In genomic region chr12:12176402-12176801, GRCh38 we compare ENCODE assay signal across 23 cellular contexts.
A peak's percentile ranks its signal among the peaks of the same experiment; 100 is the strongest.
DNase-seq lines count a peak whose midpoint lies in the region; ATAC-seq, FAIRE-seq and TF ChIP-seq lines count a peak whose summit lies in the region.
"Had no signal": no experiment of that assay in that cellular context is flagged by ENCODE, and none has a peak within 500 bp of the region (broad histone marks: within the 10 kb centered on the region; RNA-seq: fewer than 3 reads in every experiment).

No MANE protein-coding gene starts in this region.

- CTCF ChIA-PET in activated naive CD4-positive, alpha-beta T cell treated with anti-CD3 and anti-CD28 coated beads for 36 hours (lab: Charles Lee): no interaction called here

- no peaks in the 10 kb centered on the region for H3K27me3 ChIP-seq in endodermal cell (ENCODE audit: control insufficient read depth, insufficient read depth, low read length, poor library complexity, severe bottlenecking)
- H3K27me3 ChIP-seq: foreskin keratinocyte, pancreas, right lobe of liver had no signal

- no peaks in the 10 kb centered on the region for H3K27me3 Mint-ChIP-seq in activated naive CD4-positive, alpha-beta T cell treated with anti-CD3 and anti-CD28 coated beads for 36 hours (ENCODE audit: low read depth)
- no peaks in the 10 kb centered on the region for H3K27me3 Mint-ChIP-seq in endodermal cell (ENCODE audit: insufficient read depth)
- H3K27me3 Mint-ChIP-seq: CD4-positive, alpha-beta T cell had no signal

- intact Hi-C loops in activated naive CD4-positive, alpha-beta T cell treated with anti-CD3 and anti-CD28 coated beads for 36 hours (cut with micrococcal nuclease): no loop called here

- FAIRE-seq in islet of Langerhans (lab: Jason Lieb, UNC): peak; percentile 24
- FAIRE-seq: kidney, pancreas had no signal

- peaks cover 46% of the 10 kb centered on the region for H3K36me3 ChIP-seq in endodermal cell (ENCODE audit: control insufficient read depth, insufficient read depth, low read length)
- H3K36me3 ChIP-seq: pancreas had no signal

- TF ChIP-seq CTCF in GM13977 (IDR thresholded peaks at IDR 0.05; ENCODE audit: extremely low read depth, insufficient read depth, missing control alignments) (no peak), endodermal cell (conservative IDR thresholded peaks at IDR 0.05) (no peak)

- 94 to 100% methylated on average over 3 of the region's 3 CpGs for WGBS in endodermal cell (ENCODE audit: insufficient coverage in 1 of 2, insufficient read length in 1 of 2), 2 experiments

- H3K4me1 ChIP-seq in endodermal cell (ENCODE audit: control insufficient read depth, insufficient read depth, low read length): no peaks in the 10 kb centered on the region
- H3K4me1 ChIP-seq: right lobe of liver had no signal

- ATAC-seq in GM19463 (IDR thresholded peaks at IDR 0.05; ENCODE audit: unreplicated experiment): peak; percentile 46
- ATAC-seq in HG03159 (IDR thresholded peaks at IDR 0.05; ENCODE audit: unreplicated experiment): peak; percentile 57
- ATAC-seq: foreskin keratinocyte, pancreas, right lobe of liver had no signal

- no peak overlapping the region for H3K27ac Mint-ChIP-seq in activated naive CD4-positive, alpha-beta T cell treated with anti-CD3 and anti-CD28 coated beads for 36 hours
- H3K27ac Mint-ChIP-seq in endodermal cell: no peak overlapping the region
- H3K27ac Mint-ChIP-seq: CD4-positive, alpha-beta T cell; T-helper 1 cell treated with Interleukin-12 subunit alpha and Interleukin-12 subunit beta and Interleukin-4 antibody, amounts not matched to agents 30 μg/mL and 1 μg/mL, for 36 hours had no signal

- H3K9ac ChIP-seq in endodermal cell (ENCODE audit: extremely low read depth, low read length, poor library complexity, severe bottlenecking): no peak overlapping the region

- peaks cover 7% of the 10 kb centered on the region for H3K36me3 Mint-ChIP-seq in activated naive CD4-positive, alpha-beta T cell treated with anti-CD3 and anti-CD28 coated beads for 36 hours (ENCODE audit: low read depth)
- peaks cover 64% of the 10 kb centered on the region for H3K36me3 Mint-ChIP-seq in endodermal cell (ENCODE audit: low read depth)

- H3K4me3 Mint-ChIP-seq in activated naive CD4-positive, alpha-beta T cell treated with anti-CD3 and anti-CD28 coated beads for 36 hours: no peak overlapping the region
- H3K4me3 Mint-ChIP-seq in endodermal cell: no peak overlapping the region
- H3K4me3 Mint-ChIP-seq: CD4-positive, alpha-beta T cell; T-helper 1 cell treated with Interleukin-12 subunit alpha and Interleukin-12 subunit beta and Interleukin-4 antibody, amounts not matched to agents 30 μg/mL and 1 μg/mL, for 36 hours had no signal

- no peaks in the 10 kb centered on the region for H3K9me3 Mint-ChIP-seq in activated naive CD4-positive, alpha-beta T cell treated with anti-CD3 and anti-CD28 coated beads for 36 hours
- H3K9me3 Mint-ChIP-seq in endodermal cell: no peaks in the 10 kb centered on the region
- H3K9me3 Mint-ChIP-seq: CD4-positive, alpha-beta T cell; T-helper 1 cell treated with Interleukin-12 subunit alpha and Interleukin-12 subunit beta and Interleukin-4 antibody, amounts not matched to agents 30 μg/mL and 1 μg/mL, for 36 hours had no signal

- peak; percentile 35 for DNase-seq in GM13977 (ENCODE audit: low spot score)
- DNase-seq in activated naive CD4-positive, alpha-beta T cell treated with anti-CD3 and anti-CD28 coated beads for 36 hours: no peak
- DNase-seq in endodermal cell: no peak
- no peak for DNase-seq in COLO829 (ENCODE audit: low spot score)
- no peak for DNase-seq in NCI-H1092 treated with DMSO at 0.1 percent for 48 hours (lab: John Stamatoyannopoulos, UW)
- DNase-seq: activated CD8-positive, alpha-beta memory T cell treated with anti-CD3 and anti-CD28 coated beads, Interleukin-2, amount 50 U/mL, for 48 hours; activated gamma-delta T cell; amygdala; CD4-positive, alpha-beta T cell; foreskin keratinocyte; GOT3; hypothalamus; kidney; NCI-H1092; NCI-H524; pancreas; right lobe of liver; SIG-M5 had no signal

- no peaks in the 10 kb centered on the region for H3K9me3 ChIP-seq in endodermal cell (ENCODE audit: control insufficient read depth, low read length)
- H3K9me3 ChIP-seq: pancreas, right lobe of liver had no signal

- no peak overlapping the region for H3K4me3 ChIP-seq in endodermal cell (ENCODE audit: low read length)
- H3K4me3 ChIP-seq: pancreas, right lobe of liver had no signal

- in situ Hi-C loops in GM13977 (cut with MboI; ENCODE audit: low pct_unique_long_range_greater_than_20kb, low sequenced_read_pairs, unreplicated experiment): no loop called here

- no peak overlapping the region for H3K27ac ChIP-seq in endodermal cell (ENCODE audit: low read depth, low read length)
- H3K27ac ChIP-seq: foreskin keratinocyte, pancreas, right lobe of liver, VCaP had no signal

- H3K4me1 Mint-ChIP-seq in activated naive CD4-positive, alpha-beta T cell treated with anti-CD3 and anti-CD28 coated beads for 36 hours (ENCODE audit: low read depth): peaks cover 8% of the 10 kb centered on the region
- H3K4me1 Mint-ChIP-seq in endodermal cell: peaks cover 10% of the 10 kb centered on the region
